In genomic region chr1:81617308-81618027, GRCh38 we compare ENCODE assay signal across 19 cellular contexts.
DNase-seq lines count a peak whose midpoint lies in the region; ATAC-seq and TF ChIP-seq lines count a peak whose summit lies in the region.
"Had no signal": no experiment of that assay in that cellular context is flagged by ENCODE, and none has a peak within 500 bp of the region (broad histone marks: within the 10 kb centered on the region; RNA-seq: fewer than 3 reads in every experiment).

No MANE protein-coding gene starts in this region.

- H3K23ac ChIP-seq in IMR-90 (ENCODE audit: low read depth, low read length) (no peak overlapping the region), mesenchymal stem cell (ENCODE audit: low read length in 2 of 2) (no peak overlapping the region)

- H3K36me3 ChIP-seq in IMR-90 (ENCODE audit: control insufficient read depth, insufficient read depth, low read length) (no peaks in the 10 kb centered on the region), mesenchymal stem cell (ENCODE audit: control insufficient read depth in 1 of 2, insufficient read depth in 2 of 2, low read depth in 1 of 2, low read length in 2 of 2) (no peaks in the 10 kb centered on the region)
- H3K36me3 ChIP-seq: sigmoid colon, thoracic aorta had no signal

- POLR2A ChIA-PET in IMR-90 (lab: Charles Lee; ENCODE audit: unreplicated experiment): no interaction called here

- CTCF ChIA-PET in IMR-90 (lab: Yijun Ruan, JAX): no interaction called here

- H2BK15ac ChIP-seq in IMR-90 (ENCODE audit: low read depth, low read length) (no peak overlapping the region), mesenchymal stem cell (ENCODE audit: low read depth, poor library complexity, severe bottlenecking) (no peak overlapping the region)

- H3K79me1 ChIP-seq in IMR-90 (ENCODE audit: low read depth in 1 of 2, low read length in 2 of 2): no peaks in the 10 kb centered on the region
- H3K79me1 ChIP-seq in mesenchymal stem cell (replicated peaks; ENCODE audit: low read length, poor library complexity, severe bottlenecking): no peaks in the 10 kb centered on the region

- no peak overlapping the region for H3K14ac ChIP-seq in IMR-90 (replicated peaks; ENCODE audit: low read depth, low read length)
- no peak overlapping the region for H3K14ac ChIP-seq in mesenchymal stem cell (ENCODE audit: low read length in 2 of 2)

- BruUV-seq in IMR-90 (replicated peaks; lab: Mats Ljungman, UMichigan): no TSS peak

- no peaks in the 10 kb centered on the region for H3K9me1 ChIP-seq in IMR-90 (ENCODE audit: insufficient read depth, low read length)

- H3K9me3 ChIP-seq in IMR-90 (ENCODE audit: control insufficient read depth, insufficient read depth, low read length): no peaks in the 10 kb centered on the region
- no peaks in the 10 kb centered on the region for H3K9me3 ChIP-seq in mesenchymal stem cell (ENCODE audit: control insufficient read depth, low read length)
- H3K9me3 ChIP-seq: sigmoid colon, thoracic aorta had no signal

- no peak overlapping the region for H2BK120ac ChIP-seq in IMR-90 (ENCODE audit: low read depth, low read length)
- H2BK120ac ChIP-seq in mesenchymal stem cell (ENCODE audit: low read depth, low read length): no peak overlapping the region

- H2BK20ac ChIP-seq in IMR-90 (ENCODE audit: low read depth, low read length): no peak overlapping the region

- H2BK12ac ChIP-seq in mesenchymal stem cell (ENCODE audit: low read length in 2 of 2): no peak overlapping the region

- H2AK9ac ChIP-seq in IMR-90 (replicated peaks; ENCODE audit: low read depth, low read length, poor library complexity): no peak overlapping the region

- no peaks in the 10 kb centered on the region for H3K4me1 ChIP-seq in IMR-90 (ENCODE audit: control insufficient read depth, insufficient read depth, low read length)
- H3K4me1 ChIP-seq in mesenchymal stem cell (ENCODE audit: control insufficient read depth, insufficient read depth, low read depth, low read length): no peaks in the 10 kb centered on the region
- H3K4me1 ChIP-seq: sigmoid colon had no signal

- WGBS in IMR-90 (ENCODE audit: extremely low coverage in 2 of 2, insufficient read length in 1 of 2), 2 experiments: 82% methylated on average over 4 of the region's 9 CpGs; no CpG with 5 or more reads in 1 of the 2 experiments
- 80% methylated on average over 9 of the region's 9 CpGs for WGBS in mesenchymal stem cell

- H4K91ac ChIP-seq in IMR-90 (ENCODE audit: insufficient read depth, low read depth, low read length) (no peak overlapping the region), mesenchymal stem cell (ENCODE audit: low read length) (no peak overlapping the region)

- H2AFZ ChIP-seq in IMR-90 (replicated peaks; ENCODE audit: low read length, poor library complexity) (no peak overlapping the region), mesenchymal stem cell (ENCODE audit: low read depth, low read length) (no peak overlapping the region)

- intact Hi-C loops in IMR-90 (cut with micrococcal nuclease): no loop called here

- H3K27me3 ChIP-seq in IMR-90 (ENCODE audit: control insufficient read depth, insufficient read depth, low read length): no peaks in the 10 kb centered on the region
- no peaks in the 10 kb centered on the region for H3K27me3 ChIP-seq in mesenchymal stem cell (ENCODE audit: control insufficient read depth in 1 of 2, insufficient read depth in 1 of 2, low read length in 2 of 2)
- H3K27me3 ChIP-seq: sigmoid colon had no signal

- no peak overlapping the region for H3K56ac ChIP-seq in IMR-90 (ENCODE audit: extremely low read depth, insufficient read depth, low read length)

- no peak for TF ChIP-seq POLR2A in IMR-90 (IDR thresholded peaks at IDR 0.05; ENCODE audit: low read depth, low read length)
- no peak for TF ChIP-seq POLR2A in GM18505 (IDR thresholded peaks at IDR 0.05; ENCODE audit: borderline replicate concordance, extremely low read depth, insufficient read depth, insufficient read length)

- H3K9ac ChIP-seq in IMR-90 (ENCODE audit: low read depth, low read length): no peak overlapping the region
- H3K9ac ChIP-seq in mesenchymal stem cell (ENCODE audit: low read length): no peak overlapping the region

- H3K4me2 ChIP-seq in IMR-90 (ENCODE audit: low read depth, low read length): no peak overlapping the region
- H3K4me2 ChIP-seq in mesenchymal stem cell (ENCODE audit: low read length, poor library complexity, severe bottlenecking): no peak overlapping the region

- H3K4ac ChIP-seq in IMR-90 (ENCODE audit: low read depth, low read length) (no peak overlapping the region), mesenchymal stem cell (ENCODE audit: low read depth in 1 of 2, low read length in 2 of 2) (no peak overlapping the region)

- H3K4me3 ChIP-seq in IMR-90 (ENCODE audit: insufficient read depth, low read depth, low read length) (no peak overlapping the region), mesenchymal stem cell (ENCODE audit: insufficient read depth in 1 of 2, low read depth in 1 of 2, low read length in 2 of 2) (peak overlapping the region in 1 of 2 experiments; percentile 19)
- H3K4me3 ChIP-seq: sigmoid colon, SK-N-MC, thoracic aorta had no signal

- H4K20me1 ChIP-seq in IMR-90 (ENCODE audit: insufficient read depth, low read length): no peaks in the 10 kb centered on the region

- ATAC-seq in IMR-90 (ENCODE audit: low read depth): no peak
- no peak for ATAC-seq in GM19023 (IDR thresholded peaks at IDR 0.05; ENCODE audit: unreplicated experiment)
- no peak for ATAC-seq in GM18505 (IDR thresholded peaks at IDR 0.05; ENCODE audit: unreplicated experiment)
- ATAC-seq: HCT116 had no signal

- TF ChIP-seq CTCF in IMR-90 (conservative IDR thresholded peaks at IDR 0.05; ENCODE audit: low read depth, low read length): no peak

- in situ Hi-C loops in IMR-90 (cut with MboI; ENCODE audit: low sequenced_read_pairs): no loop called here

- no peak overlapping the region for H4K5ac ChIP-seq in IMR-90 (ENCODE audit: low read depth, low read length)

- peak; percentile 12 for DNase-seq in COLO829 (ENCODE audit: low spot score)
- DNase-seq in IMR-90: peak; percentile 4
- DNase-seq in amniotic epithelial cell (ENCODE audit: low read depth): peak; percentile 50
- peak; percentile 45 for DNase-seq in mesenchymal stem cell
- DNase-seq in SHP77 treated with DMSO at 0.1 percent for 48 hours (lab: John Stamatoyannopoulos, UW): no peak
- DNase-seq in NCI-H1417 treated with DMSO at 0.1 percent for 48 hours (lab: John Stamatoyannopoulos, UW): no peak
- DNase-seq: C1 segment of cervical spinal cord; cerebellar nuclear complex; DMS79; immature natural killer cell; NCI-H1092; NK-92 treated with Interleukin-12 subunit alpha and Interleukin-12 subunit beta, amount 100 ng/mL, for 24 hours; sigmoid colon; stimulated activated CD4-positive, alpha-beta T cell treated with anti-CD3 and anti-CD28 coated beads, Interleukin-4, amount 100 ng/mL, for 24 hours had no signal

- H3K18ac ChIP-seq in IMR-90 (ENCODE audit: low read depth, low read length) (no peak overlapping the region), mesenchymal stem cell (ENCODE audit: low read depth in 1 of 2, low read length in 2 of 2) (no peak overlapping the region)

- dilution Hi-C loops in IMR-90 (cut with HindIII; ENCODE audit: low sequenced_read_pairs, unreplicated experiment): no loop called here

- H3K27ac ChIP-seq in IMR-90 (ENCODE audit: insufficient read depth, low read length) (no peak overlapping the region), mesenchymal stem cell (ENCODE audit: low read length, poor library complexity, severe bottlenecking) (no peak overlapping the region)
- H3K27ac ChIP-seq: sigmoid colon, SK-N-MC, thoracic aorta had no signal

- H2BK5ac ChIP-seq in IMR-90 (ENCODE audit: low read depth, low read length, poor library complexity, severe bottlenecking) (no peak overlapping the region), mesenchymal stem cell (ENCODE audit: low read depth, low read length, poor library complexity, severe bottlenecking) (no peak overlapping the region)

- TF ChIP-seq RAD21 in IMR-90 (IDR thresholded peaks at IDR 0.05; ENCODE audit: low read length): no peak

- H2AK5ac ChIP-seq in IMR-90 (ENCODE audit: low read depth, low read length) (no peak overlapping the region), mesenchymal stem cell (ENCODE audit: low read length, severe bottlenecking) (no peak overlapping the region)

- H4K8ac ChIP-seq in IMR-90 (ENCODE audit: low read depth in 2 of 2, low read length in 2 of 2) (no peak overlapping the region), mesenchymal stem cell (ENCODE audit: low read length) (no peak overlapping the region)

TF ChIP-seq in IMR-90, 13 proteins besides CTCF, POLR2A, EP300 and RAD21:
- TF ChIP-seq MXI1 (IDR thresholded peaks at IDR 0.05; ENCODE audit: borderline replicate concordance, low read depth, low read length) (no peak), BHLHE40 (IDR thresholded peaks at IDR 0.05; ENCODE audit: low read depth, low read length) (no peak), RFX5 (IDR thresholded peaks at IDR 0.05; ENCODE audit: low read depth, low read length) (no peak), CEBPB (IDR thresholded peaks at IDR 0.05; ENCODE audit: low read depth, low read length) (peak; percentile 60)

Comparison
In these comparisons a context has a peak if more than half of its experiments do, and no peak if none do; other contexts are left out.
1. DNase-seq: peak in COLO829 (single experiment), IMR-90 (single experiment), amniotic epithelial cell (single experiment) and mesenchymal stem cell (single experiment); none in SHP77 treated with DMSO at 0.1 percent for 48 hours (single experiment) and NCI-H1417 treated with DMSO at 0.1 percent for 48 hours (single experiment).